ENCODE assay signal across 9 cellular contexts in the genomic region with DNA sequence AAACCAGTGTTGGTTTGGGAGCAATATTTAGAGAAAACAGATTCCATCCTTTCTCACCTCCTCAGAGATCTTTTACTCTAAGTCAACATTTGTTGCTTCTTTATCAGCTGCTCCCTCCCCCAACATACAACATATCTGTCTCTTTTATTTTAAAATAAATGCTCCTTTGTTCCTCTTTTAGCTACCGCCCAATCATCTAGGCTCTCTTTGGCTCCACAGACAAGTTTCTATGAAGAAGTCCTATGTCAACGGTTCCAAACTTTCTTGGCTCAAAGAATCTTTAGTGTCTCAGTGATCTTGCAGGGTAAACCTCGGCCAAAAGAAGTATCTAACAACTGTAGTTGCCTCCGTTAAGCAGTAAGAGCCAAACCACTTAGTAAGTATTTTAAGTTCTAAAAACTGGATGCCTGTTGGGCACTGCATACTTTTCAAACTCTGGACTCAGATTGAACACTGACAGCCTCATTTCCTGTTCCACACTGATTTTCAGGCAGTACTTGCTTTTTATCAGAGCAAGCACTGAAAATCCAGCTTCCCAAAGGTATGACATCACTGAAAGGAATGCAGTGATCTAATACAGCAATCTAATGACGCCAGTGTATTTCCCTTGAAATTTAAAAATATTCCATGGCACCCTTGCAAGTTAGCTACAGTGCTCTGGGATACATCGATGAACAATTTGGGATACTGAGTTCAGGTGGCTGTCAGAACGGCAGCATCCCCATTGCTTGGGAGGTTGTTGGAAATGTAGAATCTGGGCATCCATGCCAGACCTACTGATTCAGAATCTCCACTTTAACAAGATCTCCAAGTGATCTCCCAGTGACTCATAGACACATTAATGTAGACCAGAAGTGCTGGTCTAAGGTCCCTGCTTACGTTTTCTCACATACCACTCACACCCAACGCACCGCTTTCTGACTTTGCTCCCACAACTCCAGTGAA. TPM values are rescaled to one million over a fixed set of nuclear protein-coding genes. Genes with fewer than 3 reads are reported as not detected.
DNase-seq lines count a peak whose midpoint lies in the region; ATAC-seq and TF ChIP-seq lines count a peak whose summit lies in the region.
"Had no signal": no experiment of that assay in that cellular context is flagged by ENCODE, and none has a peak within 500 bp of the region (broad histone marks: within the 10 kb centered on the region; RNA-seq: fewer than 3 reads in every experiment).

No MANE protein-coding gene starts in this region.

- no peaks in the 10 kb centered on the region for H3K79me2 ChIP-seq in H9 (ENCODE audit: insufficient read depth, low read length)
- H3K79me2 ChIP-seq in smooth muscle cell (ENCODE audit: low read depth) = peaks cover 71% of the 10 kb centered on the region

- no peak overlapping the region for H2BK20ac ChIP-seq in H9 (ENCODE audit: low read depth, low read length, poor library complexity, severe bottlenecking)

- H2AFZ ChIP-seq in H9 (ENCODE audit: low read length) = no peak overlapping the region
- no peak overlapping the region for H2AFZ ChIP-seq in smooth muscle cell (ENCODE audit: low read depth)

- no peak overlapping the region for H2BK5ac ChIP-seq in H9 (ENCODE audit: insufficient read length, low read length)

- no CpG with 5 or more reads among the region's 10 CpGs for WGBS in H9 (ENCODE audit: extremely low coverage, insufficient read length, low lambda C conversion rate)
- WGBS in smooth muscle cell (ENCODE audit: low lambda C conversion rate) = 17% methylated on average over 10 of the region's 10 CpGs

- H3K36me3 ChIP-seq in right atrium auricular region (peaks cover 6% of the 10 kb centered on the region), smooth muscle cell (ENCODE audit: low read depth) (no peaks in the 10 kb centered on the region)
- no peaks in the 10 kb centered on the region for H3K36me3 ChIP-seq in CD8-positive, alpha-beta memory T cell (ENCODE audit: insufficient read depth, low read length)
- H3K36me3 ChIP-seq: HAP-1 had no signal

- H3K23ac ChIP-seq in H9 (ENCODE audit: insufficient read length, low read depth, low read length) = no peak overlapping the region

- intact Hi-C loops in activated CD4-positive, alpha-beta T cell treated with anti-CD3 and anti-CD28 coated beads for 36 hours (cut with DNase I, micrococcal nuclease) = no loop called here

- no peaks in the 10 kb centered on the region for H4K20me1 ChIP-seq in H9 (ENCODE audit: control insufficient read depth, insufficient read depth, insufficient read length)
- peaks cover 15% of the 10 kb centered on the region for H4K20me1 ChIP-seq in smooth muscle cell (ENCODE audit: low read depth)

- H3K14ac ChIP-seq in H9 (ENCODE audit: insufficient read depth, low read length) = no peak overlapping the region

- H2BK120ac ChIP-seq in H9 (ENCODE audit: low read depth, low read length, poor library complexity, severe bottlenecking) = no peak overlapping the region

- H3K4me3 ChIP-seq in right atrium auricular region (no peak overlapping the region), smooth muscle cell (no peak overlapping the region)
- H3K4me3 ChIP-seq in CD8-positive, alpha-beta memory T cell (ENCODE audit: low read length) = no peak overlapping the region
- H3K4me3 ChIP-seq: HAP-1 had no signal

- no peak overlapping the region for H3T11ph ChIP-seq in H9 (ENCODE audit: low read length)

- DNase-seq in H9 (no peak), right atrium auricular region (ENCODE audit: low spot score) (peak; percentile 63), smooth muscle cell (lab: John Stamatoyannopoulos, UW; ENCODE audit: unreplicated experiment) (no peak)
- DNase-seq in activated T-cell treated with anti-CD3 and anti-CD28 coated beads, Interleukin-2, amount 50 U/mL, for 24 hours = no peak
- DNase-seq in CD8-positive, alpha-beta memory T cell = no peak
- DNase-seq in activated CD4-positive, alpha-beta T cell treated with anti-CD3 and anti-CD28 coated beads for 36 hours = no peak

- peaks cover 7% of the 10 kb centered on the region; the same call in 1 of the 2 replicates for H3K4me1 ChIP-seq in H9 (ENCODE audit: insufficient read depth, low read length)
- peaks cover 0 to 64% of the 10 kb centered on the region in 2 donors for H3K4me1 ChIP-seq in right atrium auricular region
- H3K4me1 ChIP-seq in smooth muscle cell (ENCODE audit: low read depth) = peaks cover 4% of the 10 kb centered on the region
- H3K4me1 ChIP-seq in CD8-positive, alpha-beta memory T cell (ENCODE audit: insufficient read depth, low read length) = peaks cover 16% of the 10 kb centered on the region

- no peak overlapping the region for H2AK5ac ChIP-seq in H9 (ENCODE audit: insufficient read length, low read length)

- CTCF ChIA-PET in CD8-positive, alpha-beta memory T cell (lab: Charles Lee) = interaction anchor here (0.9 kb wide), 1 partner anchor 9 kb away, joined by 4 read pairs; no protein-coding TSS in a partner anchor
- CTCF ChIA-PET in activated CD4-positive, alpha-beta T cell treated with anti-CD3 and anti-CD28 coated beads for 36 hours (lab: Charles Lee) = interaction anchor here (0.5 kb wide), 1 partner anchor 98 kb away, joined by 4 read pairs; no protein-coding TSS in a partner anchor

- ATAC-seq in HG02938 (IDR thresholded peaks at IDR 0.05; ENCODE audit: unreplicated experiment) = no peak
- no peak for ATAC-seq in activated CD4-positive, alpha-beta T cell treated with anti-CD3 and anti-CD28 coated beads for 36 hours

- H4K5ac ChIP-seq in H9 (ENCODE audit: insufficient read length, low read depth, low read length) = no peak overlapping the region

- peak overlapping the region in 2 of 3 experiments; percentile 22 to 83; a peak in 1 of 7 replicates for H3K27ac Mint-ChIP-seq in H9
- no peak overlapping the region for H3K27ac Mint-ChIP-seq in activated T-cell treated with anti-CD3 and anti-CD28 coated beads, Interleukin-2, amount 50 U/mL, for 24 hours
- H3K27ac Mint-ChIP-seq in CD8-positive, alpha-beta memory T cell = peak overlapping the region in 2 of 8 donors; percentile 20 to 30
- no peak overlapping the region for H3K27ac Mint-ChIP-seq in activated CD4-positive, alpha-beta T cell treated with anti-CD3 and anti-CD28 coated beads for 36 hours

- H3K27ac ChIP-seq in H9 (ENCODE audit: insufficient read length, low read depth, low read length) (no peak overlapping the region), VCaP (peak overlapping the region; percentile 81), right atrium auricular region (peak overlapping the region; percentile 64 to 77), smooth muscle cell (ENCODE audit: low read depth) (peak overlapping the region; percentile 99)
- no peak overlapping the region for H3K27ac ChIP-seq in CD8-positive, alpha-beta memory T cell (ENCODE audit: low read depth, low read length)

- H3F3A ChIP-seq in smooth muscle cell (ENCODE audit: low read depth) = peaks cover 19% of the 10 kb centered on the region

- H2BK12ac ChIP-seq in H9 (ENCODE audit: insufficient read length, low read depth, low read length) = no peak overlapping the region

- no peak for TF ChIP-seq CTCF in H9 (conservative IDR thresholded peaks at IDR 0.05)
- no peak for TF ChIP-seq CTCF in VCaP (conservative IDR thresholded peaks at IDR 0.05)
- no peak for TF ChIP-seq CTCF in right atrium auricular region (IDR thresholded peaks at IDR 0.05)
- TF ChIP-seq CTCF in smooth muscle cell (IDR thresholded peaks at IDR 0.05; ENCODE audit: borderline replicate concordance, insufficient read depth, poor library complexity, severe bottlenecking) = no peak

- no peaks in the 10 kb centered on the region for H3K9me3 Mint-ChIP-seq in H9
- no peaks in the 10 kb centered on the region for H3K9me3 Mint-ChIP-seq in activated T-cell treated with anti-CD3 and anti-CD28 coated beads, Interleukin-2, amount 50 U/mL, for 24 hours
- H3K9me3 Mint-ChIP-seq in CD8-positive, alpha-beta memory T cell = no peaks in the 10 kb centered on the region
- no peaks in the 10 kb centered on the region for H3K9me3 Mint-ChIP-seq in activated CD4-positive, alpha-beta T cell treated with anti-CD3 and anti-CD28 coated beads for 36 hours (ENCODE audit: low read depth)

- H3K27me3 ChIP-seq in H9 (ENCODE audit: insufficient read depth, low read length) = no peaks in the 10 kb centered on the region
- no peaks in the 10 kb centered on the region for H3K27me3 ChIP-seq in right atrium auricular region
- no peaks in the 10 kb centered on the region for H3K27me3 ChIP-seq in smooth muscle cell (ENCODE audit: low read depth)
- H3K27me3 ChIP-seq in CD8-positive, alpha-beta memory T cell (ENCODE audit: insufficient read depth, low read length, poor library complexity, severe bottlenecking) = no peaks in the 10 kb centered on the region

- no peaks in the 10 kb centered on the region for H3K36me3 Mint-ChIP-seq in H9 (ENCODE audit: insufficient read depth in 1 of 3, low read depth in 3 of 3)
- peaks cover 5% of the 10 kb centered on the region for H3K36me3 Mint-ChIP-seq in activated T-cell treated with anti-CD3 and anti-CD28 coated beads, Interleukin-2, amount 50 U/mL, for 24 hours (ENCODE audit: low read depth)
- H3K36me3 Mint-ChIP-seq in CD8-positive, alpha-beta memory T cell = peaks cover 0 to 4% (median 2%) of the 10 kb centered on the region in 3 donors
- peaks cover 5% of the 10 kb centered on the region for H3K36me3 Mint-ChIP-seq in activated CD4-positive, alpha-beta T cell treated with anti-CD3 and anti-CD28 coated beads for 36 hours (ENCODE audit: low read depth)

- H3K18ac ChIP-seq in H9 (ENCODE audit: insufficient read length, low read depth, low read length) = no peak overlapping the region

- H3K9me3 ChIP-seq in H9 (ENCODE audit: control insufficient read depth, low read depth, low read length) (no peaks in the 10 kb centered on the region), right atrium auricular region (no peaks in the 10 kb centered on the region), smooth muscle cell (replicated peaks; ENCODE audit: low read depth) (no peaks in the 10 kb centered on the region)
- no peaks in the 10 kb centered on the region for H3K9me3 ChIP-seq in CD8-positive, alpha-beta memory T cell (ENCODE audit: low read length)
- H3K9me3 ChIP-seq: HAP-1 had no signal

- H3K79me1 ChIP-seq in H9 (ENCODE audit: insufficient read depth, low read depth, low read length, poor library complexity, severe bottlenecking) = no peaks in the 10 kb centered on the region

- H3K23me2 ChIP-seq in H9 (ENCODE audit: insufficient read length, low read depth, low read length, poor library complexity, severe bottlenecking) = no peaks in the 10 kb centered on the region

- H3K4me1 Mint-ChIP-seq in H9 = peaks cover 7 to 10% of the 10 kb centered on the region in 2 experiments; a peak in 3 of 4 replicates
- H3K4me1 Mint-ChIP-seq in activated T-cell treated with anti-CD3 and anti-CD28 coated beads, Interleukin-2, amount 50 U/mL, for 24 hours (ENCODE audit: low read depth) = peaks cover 66% of the 10 kb centered on the region
- peaks cover 60 to 84% (median 83%) of the 10 kb centered on the region in 3 donors for H3K4me1 Mint-ChIP-seq in CD8-positive, alpha-beta memory T cell
- H3K4me1 Mint-ChIP-seq in activated CD4-positive, alpha-beta T cell treated with anti-CD3 and anti-CD28 coated beads for 36 hours = peaks cover 54% of the 10 kb centered on the region

- H3K4me2 ChIP-seq in H9 (ENCODE audit: insufficient read depth, insufficient read length, low read length) = no peak overlapping the region
- H3K4me2 ChIP-seq in smooth muscle cell = peak overlapping the region; percentile 82

- POLR2A ChIA-PET in CD8-positive, alpha-beta memory T cell (lab: Charles Lee) = no interaction called here
- POLR2A ChIA-PET in activated CD4-positive, alpha-beta T cell treated with anti-CD3 and anti-CD28 coated beads for 36 hours (lab: Charles Lee) = no interaction called here

- no peak overlapping the region for H4K91ac ChIP-seq in H9 (ENCODE audit: insufficient read length, low read depth, low read length)

- no peaks in the 10 kb centered on the region for H3K27me3 Mint-ChIP-seq in H9 (ENCODE audit: low read depth)
- no peaks in the 10 kb centered on the region for H3K27me3 Mint-ChIP-seq in activated T-cell treated with anti-CD3 and anti-CD28 coated beads, Interleukin-2, amount 50 U/mL, for 24 hours
- no peaks in the 10 kb centered on the region for H3K27me3 Mint-ChIP-seq in CD8-positive, alpha-beta memory T cell
- H3K27me3 Mint-ChIP-seq in activated CD4-positive, alpha-beta T cell treated with anti-CD3 and anti-CD28 coated beads for 36 hours = no peaks in the 10 kb centered on the region

- no peak overlapping the region for H2BK15ac ChIP-seq in H9 (ENCODE audit: low read depth, low read length)

- no peak overlapping the region for H3K4me3 Mint-ChIP-seq in H9
- no peak overlapping the region for H3K4me3 Mint-ChIP-seq in activated T-cell treated with anti-CD3 and anti-CD28 coated beads, Interleukin-2, amount 50 U/mL, for 24 hours
- H3K4me3 Mint-ChIP-seq in CD8-positive, alpha-beta memory T cell = no peak overlapping the region
- H3K4me3 Mint-ChIP-seq in activated CD4-positive, alpha-beta T cell treated with anti-CD3 and anti-CD28 coated beads for 36 hours = no peak overlapping the region

- H3K4ac ChIP-seq in H9 (ENCODE audit: low read depth, low read length) = no peak overlapping the region

- H3K9ac ChIP-seq in H9 (ENCODE audit: extremely low read depth, insufficient read length, low read length) (no peak overlapping the region), smooth muscle cell (ENCODE audit: low read depth) (peak overlapping the region; percentile 88)

- no peak overlapping the region for H4K8ac ChIP-seq in H9 (replicated peaks; ENCODE audit: insufficient read length, low read depth, low read length)

- no peak overlapping the region for H3K56ac ChIP-seq in H9 (ENCODE audit: insufficient read length, low read depth, low read length)

RNA-seq across cellular contexts. Expression of a gene that starts 26.8 kb away (rescaled TPM):
- total RNA-seq in H9 (2021) = 8.0 and 8.4 TPM in 2 replicates
- 10 to 100 TPM; 57.9 to 76.7 TPM for total RNA-seq in right atrium auricular region
- 36.8 and 38.5 TPM in 2 replicates for total RNA-seq in smooth muscle cell
- polyA plus RNA-seq in smooth muscle cell = 15.7 and 21.2 TPM in 2 replicates
- total RNA-seq in CD8-positive, alpha-beta memory T cell = 10 to 100 TPM; 21.0 to 24.2 TPM
- 30.9 TPM for polyA plus RNA-seq in CD8-positive, alpha-beta memory T cell
- total RNA-seq in activated CD4-positive, alpha-beta T cell treated with anti-CD3 and anti-CD28 coated beads for 36 hours = 10 to 100 TPM; 31.5 to 43.7 TPM

RNA-seq across cellular contexts. Expression of a gene that starts 57.2 kb away (rescaled TPM):
- total RNA-seq in H9 (2021) = 14.8 and 15.3 TPM in 2 replicates
- total RNA-seq in right atrium auricular region = 1 to 10 TPM; 8.9 to 9.1 TPM
- 16.9 and 24.1 TPM in 2 replicates for total RNA-seq in smooth muscle cell
- polyA plus RNA-seq in smooth muscle cell = 8.7 and 9.6 TPM in 2 replicates
- 10 to 100 TPM; 10.7 to 12.7 TPM for total RNA-seq in CD8-positive, alpha-beta memory T cell
- 16.6 TPM for polyA plus RNA-seq in CD8-positive, alpha-beta memory T cell
- total RNA-seq in activated CD4-positive, alpha-beta T cell treated with anti-CD3 and anti-CD28 coated beads for 36 hours = 10 to 100 TPM in 1 of 2 experiments, 1 to 10 TPM in 1; 7.8 to 10.9 TPM

RNA-seq across cellular contexts. Expression of a gene that starts 57.7 kb away (rescaled TPM):
- total RNA-seq in H9 (2021) = 10.5 and 10.8 TPM in 2 replicates
- 10 to 100 TPM; 10.7 to 11.8 TPM for total RNA-seq in right atrium auricular region
- 15.6 and 19.7 TPM in 2 replicates for total RNA-seq in smooth muscle cell
- polyA plus RNA-seq in smooth muscle cell = 4.2 and 4.3 TPM in 2 replicates
- 10 to 100 TPM; 16.8 to 16.9 TPM for total RNA-seq in CD8-positive, alpha-beta memory T cell
- 3.0 TPM for polyA plus RNA-seq in CD8-positive, alpha-beta memory T cell
- total RNA-seq in activated CD4-positive, alpha-beta T cell treated with anti-CD3 and anti-CD28 coated beads for 36 hours = 10 to 100 TPM; 10.0 to 13.7 TPM

Comparison
In these comparisons a context has a peak if more than half of its experiments do, and no peak if none do; other contexts are left out.
1. H3K27ac ChIP-seq: peak in VCaP (single experiment), right atrium auricular region (2 of 2) and smooth muscle cell (single experiment); none in H9 (single experiment) and CD8-positive, alpha-beta memory T cell (single experiment).
2. H3K27ac Mint-ChIP-seq: peak in H9 (2 of 3); none in activated T-cell treated with anti-CD3 and anti-CD28 coated beads, Interleukin-2, amount 50 U/mL, for 24 hours (single experiment) and activated CD4-positive, alpha-beta T cell treated with anti-CD3 and anti-CD28 coated beads for 36 hours (single experiment).